1 cellular context compared by ENCODE assay signal in genomic region chr11:61682093-61682732, GRCh38.
TF ChIP-seq lines count a peak whose summit lies in the region.

No MANE protein-coding gene starts in this region.

TF ChIP-seq in HepG2, 621 proteins besides CTCF, POLR2A, EP300 and RAD21 (continued from another document and continues in another):
- TF ChIP-seq, protein P1, sequence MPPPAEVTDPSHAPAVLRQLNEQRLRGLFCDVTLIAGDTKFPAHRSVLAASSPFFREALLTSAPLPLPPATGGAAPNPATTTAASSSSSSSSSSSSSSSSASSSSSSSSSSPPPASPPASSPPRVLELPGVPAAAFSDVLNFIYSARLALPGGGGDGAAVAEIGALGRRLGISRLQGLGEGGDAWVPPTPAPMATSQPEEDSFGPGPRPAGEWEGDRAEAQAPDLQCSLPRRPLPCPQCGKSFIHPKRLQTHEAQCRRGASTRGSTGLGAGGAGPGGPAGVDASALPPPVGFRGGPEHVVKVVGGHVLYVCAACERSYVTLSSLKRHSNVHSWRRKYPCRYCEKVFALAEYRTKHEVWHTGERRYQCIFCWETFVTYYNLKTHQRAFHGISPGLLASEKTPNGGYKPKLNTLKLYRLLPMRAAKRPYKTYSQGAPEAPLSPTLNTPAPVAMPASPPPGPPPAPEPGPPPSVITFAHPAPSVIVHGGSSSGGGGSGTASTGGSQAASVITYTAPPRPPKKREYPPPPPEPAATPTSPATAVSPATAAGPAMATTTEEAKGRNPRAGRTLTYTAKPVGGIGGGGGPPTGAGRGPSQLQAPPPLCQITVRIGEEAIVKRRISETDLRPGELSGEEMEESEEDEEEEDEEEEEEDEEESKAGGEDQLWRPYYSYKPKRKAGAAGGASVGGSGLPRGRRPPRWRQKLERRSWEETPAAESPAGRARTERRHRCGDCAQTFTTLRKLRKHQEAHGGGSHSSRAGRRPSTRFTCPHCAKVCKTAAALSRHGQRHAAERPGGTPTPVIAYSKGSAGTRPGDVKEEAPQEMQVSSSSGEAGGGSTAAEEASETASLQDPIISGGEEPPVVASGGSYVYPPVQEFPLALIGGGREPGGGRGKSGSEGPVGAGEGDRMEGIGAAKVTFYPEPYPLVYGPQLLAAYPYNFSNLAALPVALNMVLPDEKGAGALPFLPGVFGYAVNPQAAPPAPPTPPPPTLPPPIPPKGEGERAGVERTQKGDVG (CRISPR knock-in tag; IDR thresholded peaks at IDR 0.05; ENCODE audit: borderline replicate concordance) = peak; percentile 62; the same call in 1 of the 2 replicates
- peak; percentile 97 for TF ChIP-seq MXD4 (CRISPR knock-in tag; IDR thresholded peaks at IDR 0.05)
- TF ChIP-seq ZNF660 (CRISPR knock-in tag; IDR thresholded peaks at IDR 0.05; ENCODE audit: borderline replicate concordance, low read depth) = no peak
- TF ChIP-seq ZNF670 (CRISPR knock-in tag; IDR thresholded peaks at IDR 0.05; ENCODE audit: borderline replicate concordance) = no peak
- no peak for TF ChIP-seq ATF6 (CRISPR knock-in tag; conservative IDR thresholded peaks at IDR 0.05)
- TF ChIP-seq HOXA9 (CRISPR knock-in tag; IDR thresholded peaks at IDR 0.05; ENCODE audit: borderline replicate concordance) = no peak
- TF ChIP-seq, protein P2, sequence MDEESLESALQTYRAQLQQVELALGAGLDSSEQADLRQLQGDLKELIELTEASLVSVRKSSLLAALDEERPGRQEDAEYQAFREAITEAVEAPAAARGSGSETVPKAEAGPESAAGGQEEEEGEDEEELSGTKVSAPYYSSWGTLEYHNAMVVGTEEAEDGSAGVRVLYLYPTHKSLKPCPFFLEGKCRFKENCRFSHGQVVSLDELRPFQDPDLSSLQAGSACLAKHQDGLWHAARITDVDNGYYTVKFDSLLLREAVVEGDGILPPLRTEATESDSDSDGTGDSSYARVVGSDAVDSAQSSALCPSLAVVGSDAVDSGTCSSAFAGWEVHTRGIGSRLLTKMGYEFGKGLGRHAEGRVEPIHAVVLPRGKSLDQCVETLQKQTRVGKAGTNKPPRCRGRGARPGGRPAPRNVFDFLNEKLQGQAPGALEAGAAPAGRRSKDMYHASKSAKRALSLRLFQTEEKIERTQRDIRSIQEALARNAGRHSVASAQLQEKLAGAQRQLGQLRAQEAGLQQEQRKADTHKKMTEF (CRISPR knock-in tag; IDR thresholded peaks at IDR 0.05) = peak; percentile 92
- TF ChIP-seq CHCHD3 (CRISPR knock-in tag; IDR thresholded peaks at IDR 0.05) = no peak
- TF ChIP-seq TSC22D2 (CRISPR knock-in tag; IDR thresholded peaks at IDR 0.05; ENCODE audit: borderline replicate concordance) = no peak
- TF ChIP-seq ZMYM4 (CRISPR knock-in tag; IDR thresholded peaks at IDR 0.05) = peak; percentile 71
- peak; percentile 34; the same call in 1 of the 2 replicates for TF ChIP-seq GABPA (IDR thresholded peaks at IDR 0.05; ENCODE audit: low read depth, low read length)
- TF ChIP-seq GABPA (CRISPR knock-in tag; IDR thresholded peaks at IDR 0.05; ENCODE audit: low read depth) = peak; percentile 77
- TF ChIP-seq HDAC1 (CRISPR knock-in tag; IDR thresholded peaks at IDR 0.05) = peak; percentile 86
- TF ChIP-seq ZNF460 (CRISPR knock-in tag; IDR thresholded peaks at IDR 0.05; ENCODE audit: borderline replicate concordance) = no peak
- peak; percentile 85; the same call in 1 of the 2 replicates for TF ChIP-seq TOPORS (CRISPR knock-in tag; IDR thresholded peaks at IDR 0.05)
- TF ChIP-seq, protein P3, sequence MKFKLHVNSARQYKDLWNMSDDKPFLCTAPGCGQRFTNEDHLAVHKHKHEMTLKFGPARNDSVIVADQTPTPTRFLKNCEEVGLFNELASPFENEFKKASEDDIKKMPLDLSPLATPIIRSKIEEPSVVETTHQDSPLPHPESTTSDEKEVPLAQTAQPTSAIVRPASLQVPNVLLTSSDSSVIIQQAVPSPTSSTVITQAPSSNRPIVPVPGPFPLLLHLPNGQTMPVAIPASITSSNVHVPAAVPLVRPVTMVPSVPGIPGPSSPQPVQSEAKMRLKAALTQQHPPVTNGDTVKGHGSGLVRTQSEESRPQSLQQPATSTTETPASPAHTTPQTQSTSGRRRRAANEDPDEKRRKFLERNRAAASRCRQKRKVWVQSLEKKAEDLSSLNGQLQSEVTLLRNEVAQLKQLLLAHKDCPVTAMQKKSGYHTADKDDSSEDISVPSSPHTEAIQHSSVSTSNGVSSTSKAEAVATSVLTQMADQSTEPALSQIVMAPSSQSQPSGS (CRISPR knock-in tag; IDR thresholded peaks at IDR 0.05) = peak; percentile 78
- TF ChIP-seq MAFG (CRISPR knock-in tag; IDR thresholded peaks at IDR 0.05) = no peak
- peak; percentile 56 for TF ChIP-seq POLR2G (IDR thresholded peaks at IDR 0.05; ENCODE audit: low read depth, low read length)
- no peak for TF ChIP-seq PREB (CRISPR knock-in tag; IDR thresholded peaks at IDR 0.05)
- no peak for TF ChIP-seq SMARCE1 (IDR thresholded peaks at IDR 0.05; ENCODE audit: borderline replicate concordance)
- peak; percentile 96 for TF ChIP-seq MLX (CRISPR knock-in tag; IDR thresholded peaks at IDR 0.05)
- TF ChIP-seq ZNF850 (CRISPR knock-in tag; conservative IDR thresholded peaks at IDR 0.05) = no peak
- TF ChIP-seq, protein P4, sequence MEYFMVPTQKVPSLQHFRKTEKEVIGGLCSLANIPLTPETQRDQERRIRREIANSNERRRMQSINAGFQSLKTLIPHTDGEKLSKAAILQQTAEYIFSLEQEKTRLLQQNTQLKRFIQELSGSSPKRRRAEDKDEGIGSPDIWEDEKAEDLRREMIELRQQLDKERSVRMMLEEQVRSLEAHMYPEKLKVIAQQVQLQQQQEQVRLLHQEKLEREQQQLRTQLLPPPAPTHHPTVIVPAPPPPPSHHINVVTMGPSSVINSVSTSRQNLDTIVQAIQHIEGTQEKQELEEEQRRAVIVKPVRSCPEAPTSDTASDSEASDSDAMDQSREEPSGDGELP (IDR thresholded peaks at IDR 0.05; ENCODE audit: borderline replicate concordance, low read depth) = peak; percentile 99
- TF ChIP-seq EED (CRISPR knock-in tag; IDR thresholded peaks at IDR 0.05) = peak; percentile 48; the same call in 1 of the 2 replicates
- TF ChIP-seq SMYD3 (CRISPR knock-in tag; IDR thresholded peaks at IDR 0.05) = 0 out of 2 replicates have a peak, but pooled peaks have one; percentile 87
- TF ChIP-seq SP5 (CRISPR knock-in tag; IDR thresholded peaks at IDR 0.05; ENCODE audit: borderline replicate concordance, low read depth) = no peak; the same call in 1 of the 2 replicates
- 0 out of 2 replicates have a peak, but pooled peaks have one; percentile 23 for TF ChIP-seq STAT6 (CRISPR knock-in tag; IDR thresholded peaks at IDR 0.05; ENCODE audit: borderline replicate concordance)
- no peak for TF ChIP-seq CREB1 (IDR thresholded peaks at IDR 0.05)
- TF ChIP-seq CREB1 (CRISPR knock-in tag; IDR thresholded peaks at IDR 0.05) = peak; percentile 67
- TF ChIP-seq, protein P5, sequence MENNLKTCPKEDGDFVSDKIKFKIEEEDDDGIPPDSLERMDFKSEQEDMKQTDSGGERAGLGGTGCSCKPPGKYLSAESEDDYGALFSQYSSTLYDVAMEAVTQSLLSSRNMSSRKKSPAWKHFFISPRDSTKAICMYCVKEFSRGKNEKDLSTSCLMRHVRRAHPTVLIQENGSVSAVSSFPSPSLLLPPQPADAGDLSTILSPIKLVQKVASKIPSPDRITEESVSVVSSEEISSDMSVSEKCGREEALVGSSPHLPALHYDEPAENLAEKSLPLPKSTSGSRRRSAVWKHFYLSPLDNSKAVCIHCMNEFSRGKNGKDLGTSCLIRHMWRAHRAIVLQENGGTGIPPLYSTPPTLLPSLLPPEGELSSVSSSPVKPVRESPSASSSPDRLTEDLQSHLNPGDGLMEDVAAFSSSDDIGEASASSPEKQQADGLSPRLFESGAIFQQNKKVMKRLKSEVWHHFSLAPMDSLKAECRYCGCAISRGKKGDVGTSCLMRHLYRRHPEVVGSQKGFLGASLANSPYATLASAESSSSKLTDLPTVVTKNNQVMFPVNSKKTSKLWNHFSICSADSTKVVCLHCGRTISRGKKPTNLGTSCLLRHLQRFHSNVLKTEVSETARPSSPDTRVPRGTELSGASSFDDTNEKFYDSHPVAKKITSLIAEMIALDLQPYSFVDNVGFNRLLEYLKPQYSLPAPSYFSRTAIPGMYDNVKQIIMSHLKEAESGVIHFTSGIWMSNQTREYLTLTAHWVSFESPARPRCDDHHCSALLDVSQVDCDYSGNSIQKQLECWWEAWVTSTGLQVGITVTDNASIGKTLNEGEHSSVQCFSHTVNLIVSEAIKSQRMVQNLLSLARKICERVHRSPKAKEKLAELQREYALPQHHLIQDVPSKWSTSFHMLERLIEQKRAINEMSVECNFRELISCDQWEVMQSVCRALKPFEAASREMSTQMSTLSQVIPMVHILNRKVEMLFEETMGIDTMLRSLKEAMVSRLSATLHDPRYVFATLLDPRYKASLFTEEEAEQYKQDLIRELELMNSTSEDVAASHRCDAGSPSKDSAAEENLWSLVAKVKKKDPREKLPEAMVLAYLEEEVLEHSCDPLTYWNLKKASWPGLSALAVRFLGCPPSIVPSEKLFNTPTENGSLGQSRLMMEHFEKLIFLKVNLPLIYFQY (CRISPR knock-in tag; IDR thresholded peaks at IDR 0.05; ENCODE audit: borderline replicate concordance) = peak; percentile 89
- TF ChIP-seq NR2F1 (CRISPR knock-in tag; IDR thresholded peaks at IDR 0.05) = peak in 1 of 2 experiments; percentile 38; a peak in 2 of 4 replicates
- TF ChIP-seq, protein P6, sequence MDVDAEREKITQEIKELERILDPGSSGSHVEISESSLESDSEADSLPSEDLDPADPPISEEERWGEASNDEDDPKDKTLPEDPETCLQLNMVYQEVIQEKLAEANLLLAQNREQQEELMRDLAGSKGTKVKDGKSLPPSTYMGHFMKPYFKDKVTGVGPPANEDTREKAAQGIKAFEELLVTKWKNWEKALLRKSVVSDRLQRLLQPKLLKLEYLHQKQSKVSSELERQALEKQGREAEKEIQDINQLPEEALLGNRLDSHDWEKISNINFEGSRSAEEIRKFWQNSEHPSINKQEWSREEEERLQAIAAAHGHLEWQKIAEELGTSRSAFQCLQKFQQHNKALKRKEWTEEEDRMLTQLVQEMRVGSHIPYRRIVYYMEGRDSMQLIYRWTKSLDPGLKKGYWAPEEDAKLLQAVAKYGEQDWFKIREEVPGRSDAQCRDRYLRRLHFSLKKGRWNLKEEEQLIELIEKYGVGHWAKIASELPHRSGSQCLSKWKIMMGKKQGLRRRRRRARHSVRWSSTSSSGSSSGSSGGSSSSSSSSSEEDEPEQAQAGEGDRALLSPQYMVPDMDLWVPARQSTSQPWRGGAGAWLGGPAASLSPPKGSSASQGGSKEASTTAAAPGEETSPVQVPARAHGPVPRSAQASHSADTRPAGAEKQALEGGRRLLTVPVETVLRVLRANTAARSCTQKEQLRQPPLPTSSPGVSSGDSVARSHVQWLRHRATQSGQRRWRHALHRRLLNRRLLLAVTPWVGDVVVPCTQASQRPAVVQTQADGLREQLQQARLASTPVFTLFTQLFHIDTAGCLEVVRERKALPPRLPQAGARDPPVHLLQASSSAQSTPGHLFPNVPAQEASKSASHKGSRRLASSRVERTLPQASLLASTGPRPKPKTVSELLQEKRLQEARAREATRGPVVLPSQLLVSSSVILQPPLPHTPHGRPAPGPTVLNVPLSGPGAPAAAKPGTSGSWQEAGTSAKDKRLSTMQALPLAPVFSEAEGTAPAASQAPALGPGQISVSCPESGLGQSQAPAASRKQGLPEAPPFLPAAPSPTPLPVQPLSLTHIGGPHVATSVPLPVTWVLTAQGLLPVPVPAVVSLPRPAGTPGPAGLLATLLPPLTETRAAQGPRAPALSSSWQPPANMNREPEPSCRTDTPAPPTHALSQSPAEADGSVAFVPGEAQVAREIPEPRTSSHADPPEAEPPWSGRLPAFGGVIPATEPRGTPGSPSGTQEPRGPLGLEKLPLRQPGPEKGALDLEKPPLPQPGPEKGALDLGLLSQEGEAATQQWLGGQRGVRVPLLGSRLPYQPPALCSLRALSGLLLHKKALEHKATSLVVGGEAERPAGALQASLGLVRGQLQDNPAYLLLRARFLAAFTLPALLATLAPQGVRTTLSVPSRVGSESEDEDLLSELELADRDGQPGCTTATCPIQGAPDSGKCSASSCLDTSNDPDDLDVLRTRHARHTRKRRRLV (CRISPR knock-in tag; IDR thresholded peaks at IDR 0.05) = no peak
- no peak for TF ChIP-seq MBD4 (IDR thresholded peaks at IDR 0.05; ENCODE audit: borderline replicate concordance, low read length)
- peak; percentile 91 for TF ChIP-seq RXRA (CRISPR knock-in tag; IDR thresholded peaks at IDR 0.05)
